ENCODE assay signal across 8 cellular contexts in genomic region chr12:32679091-32679909, GRCh38. TPM values are rescaled to one million over a fixed set of nuclear protein-coding genes. Genes with fewer than 3 reads are reported as not detected.
DNase-seq lines count a peak whose midpoint lies in the region; ATAC-seq and TF ChIP-seq lines count a peak whose summit lies in the region.

Gene DNM1L, plus strand, starts transcription at chr12:32679301. Its CDS starts 63 bp downstream, at chr12:32679364.

- H3K27ac Mint-ChIP-seq in chondrocyte (ENCODE audit: unreplicated experiment), result peak within 1 kb of the TSS; percentile 92

- H3K9me3 Mint-ChIP-seq in chondrocyte (ENCODE audit: low read depth), result no peaks in the 10 kb centered on the region

- H3K36me3 Mint-ChIP-seq in chondrocyte (ENCODE audit: low read depth), result peaks cover 2% of the 10 kb centered on the region

- H3K4me3 ChIP-seq in kidney epithelial cell (ENCODE audit: low read depth, low read length), result peak within 1 kb of the TSS; percentile 65

- peak; percentile 91 for DNase-seq in AML-193 (lab: John Stamatoyannopoulos, UW)
- DNase-seq in NCI-H510A treated with DMSO at 0.1 percent for 48 hours (lab: John Stamatoyannopoulos, UW), result peak; percentile 64
- peak; percentile 79 to 83 for DNase-seq in activated CD4-positive, alpha-beta T cell treated with anti-CD3 and anti-CD28 coated beads for 24 hours (ENCODE audit: low read depth in 2 of 2)
- peak; percentile 97 for DNase-seq in chondrocyte (ENCODE audit: low spot score)
- DNase-seq in kidney epithelial cell (ENCODE audit: low read depth), result peak; percentile 87
- peak; percentile 85 to 90 for DNase-seq in stimulated activated CD4-positive, alpha-beta T cell treated with anti-CD3 and anti-CD28 coated beads, Interleukin-15, amount 100 ng/mL, for 48 hours (ENCODE audit: low read depth in 2 of 2)

- peak; percentile 98 for ATAC-seq in HG03439 (IDR thresholded peaks at IDR 0.05; ENCODE audit: unreplicated experiment)

- peaks cover 26% of the 10 kb centered on the region for H3K4me1 Mint-ChIP-seq in chondrocyte (ENCODE audit: low read depth)

- no peaks in the 10 kb centered on the region for H3K27me3 Mint-ChIP-seq in chondrocyte (ENCODE audit: low read depth)

- no peaks in the 10 kb centered on the region for H3K27me3 ChIP-seq in kidney epithelial cell (ENCODE audit: control insufficient read depth, insufficient read depth, low read length)

- peak; percentile 96 for TF ChIP-seq POLR2A in GM19193 (IDR thresholded peaks at IDR 0.05; ENCODE audit: extremely low read depth, insufficient read depth, insufficient read length)

- no peaks in the 10 kb centered on the region for H3K36me3 ChIP-seq in kidney epithelial cell (ENCODE audit: control insufficient read depth, insufficient read depth, low read length)

- H3K4me3 Mint-ChIP-seq in chondrocyte (ENCODE audit: unreplicated experiment), result peak within 1 kb of the TSS; percentile 71

- TF ChIP-seq CTCF in chondrocyte (IDR thresholded peaks at IDR 0.05), result peak; percentile 40
- no peak for TF ChIP-seq CTCF in kidney epithelial cell (IDR thresholded peaks at IDR 0.05; ENCODE audit: insufficient read depth, low read length, poor library complexity, severe bottlenecking)

RNA-seq across cellular contexts. Expression of gene DNM1L, which starts in this region (rescaled TPM):
- total RNA-seq in chondrocyte (59.8 to 67.0 TPM (median 63.1 TPM) in 3 replicates), kidney epithelial cell (60.0 and 70.8 TPM in 2 replicates)

Comparison
In these comparisons a context has a peak if more than half of its experiments do, and no peak if none do; other contexts are left out.
1. Peak in every context shown above with its lines: DNase-seq, ATAC-seq and H3K4me3 ChIP-seq.